Comparison of ENCODE assay signal across 10 cellular contexts in the genomic region with DNA sequence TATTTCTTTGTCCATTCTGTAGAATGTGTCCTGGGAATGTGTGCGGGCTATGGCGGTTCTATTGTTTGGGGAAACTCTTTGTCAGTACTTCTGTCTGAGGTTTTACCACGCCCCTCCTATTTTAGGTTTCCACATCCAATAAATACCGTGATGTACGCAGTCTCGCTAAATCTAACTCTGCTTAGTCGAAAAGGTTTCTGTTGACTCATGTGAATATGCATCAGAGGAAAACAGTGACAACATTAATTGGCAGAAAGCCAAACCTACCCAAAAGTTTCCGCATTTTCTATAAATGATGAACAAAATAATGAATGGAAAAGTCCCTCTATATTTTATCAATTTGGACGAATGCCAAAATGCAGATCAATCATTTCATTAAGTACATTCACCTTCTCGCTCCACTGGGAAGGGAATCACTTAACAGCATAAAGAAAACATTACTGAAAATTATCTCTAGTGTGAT.
DNase-seq lines count a peak whose midpoint lies in the region; ATAC-seq, FAIRE-seq and TF ChIP-seq lines count a peak whose summit lies in the region.
"Had no signal": no experiment of that assay in that cellular context is flagged by ENCODE, and none has a peak within 500 bp of the region (broad histone marks: within the 10 kb centered on the region; RNA-seq: fewer than 3 reads in every experiment).

No MANE protein-coding gene starts in this region.

- H3K36me3 Mint-ChIP-seq in astrocyte (ENCODE audit: low read depth, unreplicated experiment) = peaks cover 8% of the 10 kb centered on the region

- H3K4me1 ChIP-seq in left ventricle myocardium inferior (peaks cover 23% of the 10 kb centered on the region), astrocyte (ENCODE audit: insufficient read depth, low read length) (peaks cover 34% of the 10 kb centered on the region), right lobe of liver (no peaks in the 10 kb centered on the region), upper lobe of left lung (peaks cover 15 to 46% (median 28%) of the 10 kb centered on the region in 4 donors)

- no peak for TF ChIP-seq EP300 in upper lobe of left lung (IDR thresholded peaks at IDR 0.05)

- H3K27me3 ChIP-seq in left ventricle myocardium inferior (ENCODE audit: low read depth) (no peaks in the 10 kb centered on the region), astrocyte (ENCODE audit: insufficient read depth, low read length) (no peaks in the 10 kb centered on the region), right lobe of liver (no peaks in the 10 kb centered on the region), upper lobe of left lung (no peaks in the 10 kb centered on the region)
- H3K27me3 ChIP-seq: testis had no signal

- H3K4me1 Mint-ChIP-seq in astrocyte (ENCODE audit: low read depth, unreplicated experiment) = peaks cover 60% of the 10 kb centered on the region

- H2AFZ ChIP-seq in astrocyte (ENCODE audit: low read depth, low read length) = no peak overlapping the region

- H3K79me2 ChIP-seq in astrocyte (ENCODE audit: insufficient read depth, low read length) = peaks cover 47% of the 10 kb centered on the region

- no peak for TF ChIP-seq POLR2A in right lobe of liver (IDR thresholded peaks at IDR 0.05)
- TF ChIP-seq POLR2A in upper lobe of left lung (IDR thresholded peaks at IDR 0.05) = no peak

- peak; percentile 66 for FAIRE-seq in astrocyte (lab: Jason Lieb, UNC)

- peak overlapping the region; percentile 67 for H3K4me2 ChIP-seq in astrocyte (ENCODE audit: low read length)

- no peak overlapping the region for H3K4me3 Mint-ChIP-seq in astrocyte (ENCODE audit: unreplicated experiment)
- H3K4me3 Mint-ChIP-seq: neural crest cell had no signal

- DNase-seq in left ventricle myocardium inferior = no peak
- no peak for DNase-seq in Right ventricle myocardium superior
- DNase-seq in astrocyte (ENCODE audit: low read depth) = peak; percentile 90
- DNase-seq in right lobe of liver = no peak
- no peak for DNase-seq in upper lobe of left lung
- DNase-seq in GOT3 (lab: John Stamatoyannopoulos, UW) = no peak
- DNase-seq in GM19240 (ENCODE audit: insufficient read length, low spot score) = no peak
- DNase-seq: testis had no signal

- H4K20me1 ChIP-seq in astrocyte (ENCODE audit: insufficient read depth, low read length) = no peaks in the 10 kb centered on the region

- intact Hi-C loops in left ventricle myocardium inferior (cut with micrococcal nuclease) = no loop called here
- intact Hi-C loops in Right ventricle myocardium superior (cut with DNase I) = no loop called here
- intact Hi-C loops in right lobe of liver (cut with DNase I) = no loop called here

- H3K36me3 ChIP-seq in left ventricle myocardium inferior = no peaks in the 10 kb centered on the region
- no peaks in the 10 kb centered on the region for H3K36me3 ChIP-seq in astrocyte (ENCODE audit: insufficient read depth, low read length)
- no peaks in the 10 kb centered on the region for H3K36me3 ChIP-seq in right lobe of liver
- no peaks in the 10 kb centered on the region for H3K36me3 ChIP-seq in upper lobe of left lung

- H3K4me3 ChIP-seq in left ventricle myocardium inferior (no peak overlapping the region), astrocyte (ENCODE audit: insufficient read depth, low read depth, low read length) (no peak overlapping the region), right lobe of liver (no peak overlapping the region), upper lobe of left lung (no peak overlapping the region)
- H3K4me3 ChIP-seq: testis had no signal

- no peak for TF ChIP-seq CTCF in left ventricle myocardium inferior (IDR thresholded peaks at IDR 0.05; ENCODE audit: borderline replicate concordance)
- TF ChIP-seq CTCF in astrocyte (IDR thresholded peaks at IDR 0.05; ENCODE audit: insufficient read depth, low read depth, low read length) = no peak
- no peak for TF ChIP-seq CTCF in right lobe of liver (IDR thresholded peaks at IDR 0.05)
- no peak for TF ChIP-seq CTCF in upper lobe of left lung (IDR thresholded peaks at IDR 0.05)

- no peaks in the 10 kb centered on the region for H3K9me3 Mint-ChIP-seq in astrocyte (ENCODE audit: unreplicated experiment)

- H3K9ac ChIP-seq in astrocyte (ENCODE audit: low read length) = peak overlapping the region; percentile 35

- ATAC-seq in Right ventricle myocardium superior (ENCODE audit: poor library complexity) = no peak
- peak in 3 of 4 donors; percentile 21 to 67 (median 44) for ATAC-seq in right lobe of liver
- ATAC-seq in upper lobe of left lung (ENCODE audit: low FRiP score in 2 of 2) = peak in 1 of 2 donors; percentile 61
- no peak for ATAC-seq in GM18873 (IDR thresholded peaks at IDR 0.05; ENCODE audit: low FRiP score, unreplicated experiment)

- H3K9me3 ChIP-seq in left ventricle myocardium inferior (replicated peaks) (no peaks in the 10 kb centered on the region), astrocyte (ENCODE audit: insufficient read depth, low read depth, low read length) (no peaks in the 10 kb centered on the region), right lobe of liver (no peaks in the 10 kb centered on the region), upper lobe of left lung (no peaks in the 10 kb centered on the region)
- H3K9me3 ChIP-seq: testis had no signal

- H3K27ac Mint-ChIP-seq in astrocyte (ENCODE audit: unreplicated experiment) = peak overlapping the region; percentile 94

- H3K27ac ChIP-seq in left ventricle myocardium inferior (replicated peaks) (peak overlapping the region; percentile 62), astrocyte (ENCODE audit: low read depth, low read length) (peak overlapping the region; percentile 83), right lobe of liver (peak overlapping the region in 2 of 3 donors; percentile 4 to 5), upper lobe of left lung (peak overlapping the region; percentile 21 to 48 (median 30))

- WGBS in right lobe of liver (ENCODE audit: insufficient coverage, low coverage, low lambda C conversion rate, missing lambda C conversion rate) = 52% methylated on average over 10 of the region's 10 CpGs
- WGBS in upper lobe of left lung, 2 donors = 50 to 70% methylated on average over 10 of the region's 10 CpGs

- no peaks in the 10 kb centered on the region for H3K27me3 Mint-ChIP-seq in astrocyte (ENCODE audit: low read depth, unreplicated experiment)

Comparison
In these comparisons a context has a peak if more than half of its experiments do, and no peak if none do; other contexts are left out.
1. H3K27ac ChIP-seq: peak in every context shown above with its lines; median percentile 83 in astrocyte; 62 in left ventricle myocardium inferior; 30 in upper lobe of left lung; 4 in right lobe of liver.
2. ATAC-seq: peak in right lobe of liver (3 of 4); none in Right ventricle myocardium superior (single experiment) and GM18873 (single experiment).